Comparison of ENCODE assay signal across 9 cellular contexts in the genomic region with DNA sequence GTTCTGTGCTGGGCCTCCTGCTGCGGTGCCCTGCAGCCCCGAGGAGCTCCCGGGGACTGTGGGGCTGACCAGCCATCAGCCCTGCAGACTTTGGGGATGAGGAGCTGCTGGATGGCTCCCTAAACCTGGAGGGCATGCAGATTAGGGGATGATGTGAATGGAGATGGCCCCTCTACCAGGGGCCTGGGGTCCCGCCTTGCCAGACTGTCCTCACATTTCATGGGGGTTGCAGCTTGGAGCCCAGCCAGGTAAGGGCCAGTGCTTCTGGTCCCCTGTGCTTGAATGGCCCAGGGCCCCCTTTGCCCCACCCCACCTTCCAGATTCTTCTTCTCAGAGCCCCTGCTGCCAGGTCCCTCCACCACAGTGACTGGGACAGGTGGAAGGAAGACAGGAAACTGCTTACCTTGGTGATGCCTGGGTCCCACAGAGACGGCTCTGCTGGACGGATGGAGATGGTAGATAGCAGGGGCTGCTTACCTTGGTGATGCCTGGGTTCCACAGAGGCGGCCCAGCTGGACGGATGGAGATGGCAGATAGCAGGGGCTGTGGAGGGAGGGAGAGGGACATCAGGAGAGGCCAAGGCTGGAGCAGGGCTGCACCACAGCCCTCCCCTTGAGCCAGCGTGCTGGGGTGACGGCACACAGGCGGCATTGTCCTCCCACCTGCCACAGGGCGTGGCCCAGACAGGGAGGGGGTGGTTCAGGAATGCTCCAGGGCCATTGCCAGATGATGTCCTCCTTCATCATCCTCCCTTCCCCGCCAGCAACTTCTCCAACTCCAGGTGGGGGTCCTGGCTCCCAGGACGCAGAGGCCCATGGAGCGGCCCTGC. TPM values are rescaled to one million over a fixed set of nuclear protein-coding genes. Genes with fewer than 3 reads are reported as not detected.
DNase-seq lines count a peak whose midpoint lies in the region; ATAC-seq and TF ChIP-seq lines count a peak whose summit lies in the region.
"Had no signal": no experiment of that assay in that cellular context is flagged by ENCODE, and none has a peak within 500 bp of the region (broad histone marks: within the 10 kb centered on the region; RNA-seq: fewer than 3 reads in every experiment).

A gene (minus strand): TSS at position 632 of the 829 bp plus-strand sequence. CDS start 556 bp downstream, at position 76.

- DNase-seq in heart left ventricle (peak in 1 of 5 donors; percentile 27), left ventricle myocardium superior (no peak), ascending aorta (ENCODE audit: low spot score in 2 of 2) (no peak), mesenchymal stem cell (no peak), uterus (no peak), HUDEP-2 (lab: John Stamatoyannopoulos, UW; ENCODE audit: unreplicated experiment in 76 of 76) (no peak)
- DNase-seq: NCI-H82 had no signal

- H2BK12ac ChIP-seq in mesenchymal stem cell (ENCODE audit: low read length in 2 of 2): peak within 1 kb of the TSS in 1 of 2 experiments; percentile 23

- peak within 1 kb of the TSS; percentile 50 for H3K4me2 ChIP-seq in mesenchymal stem cell (ENCODE audit: low read length, poor library complexity, severe bottlenecking)

- H3K4me1 ChIP-seq in heart left ventricle: peaks cover 9 to 33% (median 25%) of the 10 kb centered on the region in 12 donors
- H3K4me1 ChIP-seq in ascending aorta: peaks cover 0 to 12% of the 10 kb centered on the region in 2 donors
- H3K4me1 ChIP-seq in mesenchymal stem cell (ENCODE audit: control insufficient read depth, insufficient read depth, low read depth, low read length): peaks cover 47% of the 10 kb centered on the region
- H3K4me1 ChIP-seq in uterus: peaks cover 0 to 10% of the 10 kb centered on the region in 2 donors

- peak in 1 of 4 donors; percentile 0 for ATAC-seq in heart left ventricle
- no peak for ATAC-seq in left ventricle myocardium superior
- ATAC-seq in GM19395 (IDR thresholded peaks at IDR 0.05; ENCODE audit: unreplicated experiment): no peak
- no peak for ATAC-seq in HG03095 (IDR thresholded peaks at IDR 0.05; ENCODE audit: unreplicated experiment)

- H3K27ac ChIP-seq in heart left ventricle (peak within 1 kb of the TSS; percentile 73 to 96 (median 88)), ascending aorta (peak within 1 kb of the TSS; percentile 66 to 76), mesenchymal stem cell (ENCODE audit: low read length, poor library complexity, severe bottlenecking) (peak within 1 kb of the TSS; percentile 91), uterus (peak within 1 kb of the TSS; percentile 44 to 51)

- H3K36me3 ChIP-seq in heart left ventricle (peaks cover 0 to 24% (median 17%) of the 10 kb centered on the region in 9 donors), ascending aorta (peaks cover 5 to 6% of the 10 kb centered on the region in 2 donors), mesenchymal stem cell (ENCODE audit: control insufficient read depth in 1 of 2, insufficient read depth in 2 of 2, low read depth in 1 of 2, low read length in 2 of 2) (peaks cover 9 to 31% of the 10 kb centered on the region in 2 experiments), uterus (no peaks in the 10 kb centered on the region)

- H2BK15ac ChIP-seq in mesenchymal stem cell (ENCODE audit: low read depth, poor library complexity, severe bottlenecking): peak within 1 kb of the TSS; percentile 82

- peak within 1 kb of the TSS; percentile 40 for H2AK5ac ChIP-seq in mesenchymal stem cell (ENCODE audit: low read length, severe bottlenecking)

- no peak for TF ChIP-seq POLR2A in heart left ventricle (IDR thresholded peaks at IDR 0.05)
- no peak for TF ChIP-seq POLR2A in uterus (IDR thresholded peaks at IDR 0.05)

- peak within 1 kb of the TSS; percentile 9 to 67 (median 51) for H3K4me3 ChIP-seq in heart left ventricle
- H3K4me3 ChIP-seq in ascending aorta: peak within 1 kb of the TSS in 1 of 2 donors; percentile 42
- peak within 1 kb of the TSS; percentile 21 to 64 for H3K4me3 ChIP-seq in mesenchymal stem cell (ENCODE audit: insufficient read depth in 1 of 2, low read depth in 1 of 2, low read length in 2 of 2)
- no peak within 1 kb of the TSS for H3K4me3 ChIP-seq in uterus

- H3K27me3 ChIP-seq in heart left ventricle: no peaks in the 10 kb centered on the region
- no peaks in the 10 kb centered on the region for H3K27me3 ChIP-seq in ascending aorta
- H3K27me3 ChIP-seq in mesenchymal stem cell (ENCODE audit: control insufficient read depth in 1 of 2, insufficient read depth in 1 of 2, low read length in 2 of 2): peaks cover 0 to 25% of the 10 kb centered on the region in 2 experiments
- no peaks in the 10 kb centered on the region for H3K27me3 ChIP-seq in uterus

- H4K8ac ChIP-seq in mesenchymal stem cell (ENCODE audit: low read length): peak within 1 kb of the TSS; percentile 83

- peak within 1 kb of the TSS in 1 of 2 experiments; percentile 58 for H3K14ac ChIP-seq in mesenchymal stem cell (ENCODE audit: low read length in 2 of 2)

- intact Hi-C loops in heart left ventricle (cut with DNase I): loop anchor here in 6 of 10 donors (2.0 to 10.0 kb wide), 7 partner anchors 53 to 161 kb away; a partner anchor contains a TSS
- intact Hi-C loops in left ventricle myocardium superior (cut with micrococcal nuclease): no loop called here
- intact Hi-C loops in ascending aorta (cut with DNase I): loop anchor here (2.0 kb wide), 1 partner anchor 79 kb away; a partner anchor contains a TSS
- intact Hi-C loops in uterus (cut with DNase I; ENCODE audit: low total_unique reads): no loop called here

- H3K18ac ChIP-seq in mesenchymal stem cell (ENCODE audit: low read depth in 1 of 2, low read length in 2 of 2): peak within 1 kb of the TSS; percentile 73 to 91

- peak within 1 kb of the TSS; percentile 64 for H3K9ac ChIP-seq in mesenchymal stem cell (ENCODE audit: low read length)

- H3K9me3 ChIP-seq in heart left ventricle: no peaks in the 10 kb centered on the region
- H3K9me3 ChIP-seq in ascending aorta: no peaks in the 10 kb centered on the region
- no peaks in the 10 kb centered on the region for H3K9me3 ChIP-seq in mesenchymal stem cell (ENCODE audit: control insufficient read depth, low read length)
- no peaks in the 10 kb centered on the region for H3K9me3 ChIP-seq in uterus

- TF ChIP-seq CTCF in heart left ventricle (IDR thresholded peaks at IDR 0.05) (no peak), ascending aorta (IDR thresholded peaks at IDR 0.05) (no peak), uterus (IDR thresholded peaks at IDR 0.05) (no peak)

- H3K79me1 ChIP-seq in mesenchymal stem cell (replicated peaks; ENCODE audit: low read length, poor library complexity, severe bottlenecking): peaks cover 2% of the 10 kb centered on the region

- H2AFZ ChIP-seq in mesenchymal stem cell (ENCODE audit: low read depth, low read length): peak within 1 kb of the TSS; percentile 30

- peak within 1 kb of the TSS; percentile 56 for H2BK120ac ChIP-seq in mesenchymal stem cell (ENCODE audit: low read depth, low read length)

- 60 to 80% (median 75%) methylated on average over 6 to 15 of the region's 15 CpGs for WGBS in heart left ventricle, 4 donors
- WGBS in mesenchymal stem cell: 97% methylated on average over 13 of the region's 15 CpGs

- H2BK5ac ChIP-seq in mesenchymal stem cell (ENCODE audit: low read depth, low read length, poor library complexity, severe bottlenecking): no peak within 1 kb of the TSS

- peak within 1 kb of the TSS; percentile 79 for H4K91ac ChIP-seq in mesenchymal stem cell (ENCODE audit: low read length)

- H3K4ac ChIP-seq in mesenchymal stem cell (ENCODE audit: low read depth in 1 of 2, low read length in 2 of 2): peak within 1 kb of the TSS in 1 of 2 experiments; percentile 92

- H3K23ac ChIP-seq in mesenchymal stem cell (ENCODE audit: low read length in 2 of 2): peak within 1 kb of the TSS in 1 of 2 experiments; percentile 19

RNA-seq across cellular contexts. Expression of the gene that starts here (rescaled TPM):
- total RNA-seq in heart left ventricle: 1 to 10 TPM in 8 of 9 donors, under 1 TPM in 1; 0.31 to 5.6 (median 1.7) TPM
- 1 to 10 TPM; 1.3 to 3.2 TPM for polyA plus RNA-seq in heart left ventricle
- 3.6 TPM for total RNA-seq in left ventricle myocardium superior
- 1.5 TPM for total RNA-seq in ascending aorta
- polyA plus RNA-seq in mesenchymal stem cell (2013, experiment 1 of 2): 0.32 TPM
- polyA plus RNA-seq in mesenchymal stem cell (2013, experiment 2 of 2): 0.29 TPM
- under 1 TPM in 3 of 4 donors, not detected in 1; 0.51 to 0.76 (median 0.61) TPM for total RNA-seq in uterus

Comparison
In these comparisons a context has a peak if more than half of its experiments do, and no peak if none do; other contexts are left out.
1. intact Hi-C loops: an anchor here in heart left ventricle (2.0 to 10.0 kb wide) and ascending aorta (2.0 kb wide); none called in left ventricle myocardium superior and uterus.
2. H3K4me3 ChIP-seq: peak in heart left ventricle (12 of 12) and mesenchymal stem cell (2 of 2); none in uterus (0 of 2).
3. Peak in every context shown above with its lines, with median percentiles within 50 percentile points of each other: H3K27ac ChIP-seq.